ENCODE assay signal across 27 cellular contexts in the genomic region with DNA sequence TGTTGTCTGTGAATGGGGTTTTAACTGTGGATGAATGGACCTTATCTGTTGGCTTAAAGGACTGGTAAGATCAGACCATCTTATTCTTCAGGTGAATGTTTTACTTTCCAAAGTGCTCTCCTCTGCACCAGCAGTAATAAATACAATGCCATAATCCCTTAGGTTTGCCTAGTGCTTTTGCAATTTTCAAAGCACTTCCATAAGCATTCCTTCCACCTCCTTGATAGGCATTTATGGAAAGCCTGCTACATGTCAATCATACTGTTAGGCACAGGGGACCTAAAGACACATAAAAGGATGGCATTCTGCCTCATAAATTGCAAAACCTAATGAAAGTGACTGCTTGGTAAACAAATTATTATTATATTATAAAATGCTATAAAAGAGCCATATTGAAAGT. TPM values are rescaled to one million over a fixed set of nuclear protein-coding genes. Genes with fewer than 3 reads are reported as not detected.
DNase-seq lines count a peak whose midpoint lies in the region; ATAC-seq lines count a peak whose summit lies in the region.
"Had no signal": no experiment of that assay in that cellular context is flagged by ENCODE, and none has a peak within 500 bp of the region (broad histone marks: within the 10 kb centered on the region; RNA-seq: fewer than 3 reads in every experiment).

No MANE protein-coding gene starts in this region.

- peak overlapping the region; percentile 19 for H3K4me3 Mint-ChIP-seq in stimulated activated naive CD8-positive, alpha-beta T cell treated with anti-CD3 and anti-CD28 coated beads, Interleukin-15, Interleukin-2, amounts not matched to agents 100 ng/mL and 50 ng/mL, for 24 hours
- peak overlapping the region; percentile 68 for H3K4me3 Mint-ChIP-seq in T-helper 17 cell
- peak overlapping the region; percentile 48 for H3K4me3 Mint-ChIP-seq in activated naive CD8-positive, alpha-beta T cell treated with anti-CD3 and anti-CD28 coated beads, Interleukin-2, amount 50 U/mL, for 24 hours
- H3K4me3 Mint-ChIP-seq: nephron had no signal

- ATAC-seq in stimulated activated naive CD8-positive, alpha-beta T cell treated with anti-CD3 and anti-CD28 coated beads, Interleukin-15, Interleukin-2, amounts not matched to agents 100 U/mL and 50 U/mL, for 24 hours, result no peak
- no peak for ATAC-seq in T-helper 17 cell
- no peak for ATAC-seq in activated naive CD8-positive, alpha-beta T cell treated with anti-CD3 and anti-CD28 coated beads, Interleukin-2, amount 50 U/mL, for 24 hours
- ATAC-seq: esophagus mucosa, heart right ventricle, lower lobe of right lung, upper lobe of right lung had no signal

- no peaks in the 10 kb centered on the region for H3K27me3 Mint-ChIP-seq in stimulated activated naive CD8-positive, alpha-beta T cell treated with anti-CD3 and anti-CD28 coated beads, Interleukin-15, Interleukin-2, amounts not matched to agents 100 ng/mL and 50 ng/mL, for 24 hours
- H3K27me3 Mint-ChIP-seq in T-helper 17 cell, result no peaks in the 10 kb centered on the region
- H3K27me3 Mint-ChIP-seq in activated naive CD8-positive, alpha-beta T cell treated with anti-CD3 and anti-CD28 coated beads, Interleukin-2, amount 50 U/mL, for 24 hours, result no peaks in the 10 kb centered on the region

- H3K9me3 Mint-ChIP-seq in stimulated activated naive CD8-positive, alpha-beta T cell treated with anti-CD3 and anti-CD28 coated beads, Interleukin-15, Interleukin-2, amounts not matched to agents 100 ng/mL and 50 ng/mL, for 24 hours, result peaks cover 4% of the 10 kb centered on the region
- H3K9me3 Mint-ChIP-seq in activated naive CD8-positive, alpha-beta T cell treated with anti-CD3 and anti-CD28 coated beads, Interleukin-2, amount 50 U/mL, for 24 hours, result peaks cover 8% of the 10 kb centered on the region
- H3K9me3 Mint-ChIP-seq: nephron had no signal

- H3K27ac Mint-ChIP-seq in stimulated activated naive CD8-positive, alpha-beta T cell treated with anti-CD3 and anti-CD28 coated beads, Interleukin-15, Interleukin-2, amounts not matched to agents 100 ng/mL and 50 ng/mL, for 24 hours, result peak overlapping the region; percentile 83
- peak overlapping the region; percentile 95 for H3K27ac Mint-ChIP-seq in T-helper 17 cell
- H3K27ac Mint-ChIP-seq in activated naive CD8-positive, alpha-beta T cell treated with anti-CD3 and anti-CD28 coated beads, Interleukin-2, amount 50 U/mL, for 24 hours, result peak overlapping the region; percentile 90
- H3K27ac Mint-ChIP-seq: nephron had no signal

- DNase-seq in stimulated activated naive CD8-positive, alpha-beta T cell treated with anti-CD3 and anti-CD28 coated beads, Interleukin-15, Interleukin-2, amounts not matched to agents 100 U/mL and 50 U/mL, for 24 hours, result no peak
- no peak for DNase-seq in T-helper 17 cell
- no peak for DNase-seq in activated naive CD8-positive, alpha-beta T cell treated with anti-CD3 and anti-CD28 coated beads, Interleukin-2, amount 50 U/mL, for 24 hours
- DNase-seq in DMS 273 (lab: John Stamatoyannopoulos, UW; ENCODE audit: unreplicated experiment), result no peak
- DNase-seq in cortex of kidney (lab: John Stamatoyannopoulos, UW), result no peak
- no peak for DNase-seq in AG20443 (ENCODE audit: low spot score)
- DNase-seq: activated effector memory CD4-positive, alpha-beta T cell treated with Interleukin-2 at 50 U/mL for 16 hours; anterior cingulate cortex; foreskin fibroblast; GOT3; heart right ventricle; KG1; lower lobe of right lung; MM.1S; NCI-H1417; NCI-H2029 treated with DMSO at 0.1 percent for 48 hours; NCI-H526 treated with DMSO at 0.1 percent for 48 hours; ovary; retina; SIG-M5; stimulated activated CD8-positive, alpha-beta memory T cell treated with anti-CD3 and anti-CD28 coated beads, Interleukin-4, amount 100 ng/mL, for 48 hours; substantia nigra; upper lobe of right lung had no signal

- H3K4me1 Mint-ChIP-seq in stimulated activated naive CD8-positive, alpha-beta T cell treated with anti-CD3 and anti-CD28 coated beads, Interleukin-15, Interleukin-2, amounts not matched to agents 100 ng/mL and 50 ng/mL, for 24 hours (ENCODE audit: low read depth), result peaks cover 86% of the 10 kb centered on the region
- H3K4me1 Mint-ChIP-seq in T-helper 17 cell, result peaks cover 9% of the 10 kb centered on the region
- peaks cover 87% of the 10 kb centered on the region for H3K4me1 Mint-ChIP-seq in activated naive CD8-positive, alpha-beta T cell treated with anti-CD3 and anti-CD28 coated beads, Interleukin-2, amount 50 U/mL, for 24 hours
- H3K4me1 Mint-ChIP-seq: nephron had no signal

- H3K9me3 ChIP-seq in T-helper 17 cell (ENCODE audit: control insufficient read depth, low read length, poor library complexity, severe bottlenecking), result peaks cover 5% of the 10 kb centered on the region
- H3K9me3 ChIP-seq: heart right ventricle, lower lobe of right lung, ovary, upper lobe of right lung had no signal

- peaks cover 79% of the 10 kb centered on the region for H3K36me3 Mint-ChIP-seq in stimulated activated naive CD8-positive, alpha-beta T cell treated with anti-CD3 and anti-CD28 coated beads, Interleukin-15, Interleukin-2, amounts not matched to agents 100 ng/mL and 50 ng/mL, for 24 hours (ENCODE audit: low read depth)
- peaks cover 4% of the 10 kb centered on the region for H3K36me3 Mint-ChIP-seq in T-helper 17 cell (ENCODE audit: low read depth)
- peaks cover 72% of the 10 kb centered on the region for H3K36me3 Mint-ChIP-seq in activated naive CD8-positive, alpha-beta T cell treated with anti-CD3 and anti-CD28 coated beads, Interleukin-2, amount 50 U/mL, for 24 hours (ENCODE audit: low read depth)

RNA-seq across cellular contexts. Expression of a gene that starts 21.4 kb away (rescaled TPM):
- total RNA-seq in T-helper 17 cell, result 1,000 to 10,000 TPM in 1 of 2 donors, 100 to 1,000 TPM in 1; 860 to 1,128 TPM
- total RNA-seq: G401 had no signal
